ENCODE assay signal across 32 cellular contexts in genomic region chr20:40192083-40192482, GRCh38.
DNase-seq lines count a peak whose midpoint lies in the region; ATAC-seq and TF ChIP-seq lines count a peak whose summit lies in the region.
"Had no signal": no experiment of that assay in that cellular context is flagged by ENCODE, and none has a peak within 500 bp of the region (broad histone marks: within the 10 kb centered on the region; RNA-seq: fewer than 3 reads in every experiment).

No MANE protein-coding gene starts in this region.

- no peak overlapping the region for H3K4me3 Mint-ChIP-seq in activated naive CD4-positive, alpha-beta T cell treated with anti-CD3 and anti-CD28 coated beads, Interleukin-2, amount 10 ng/mL, durations not matched to agents 7 days and 5 days
- no peak overlapping the region for H3K4me3 Mint-ChIP-seq in progenitor cell of endocrine pancreas (ENCODE audit: low read depth)
- H3K4me3 Mint-ChIP-seq: activated CD4-positive, alpha-beta T cell treated with anti-CD3 and anti-CD28 coated beads, Interleukin-2, amount 10 ng/mL, durations not matched to agents 7 days and 5 days; nephron; stimulated activated memory B cell treated with anti-CD40 and anti-IgM and Interleukin-4, amounts not matched to agents 10 μg/mL and 1 μg/mL and 100 μg/mL, for 72 hours had no signal

- CTCF ChIA-PET in activated naive CD4-positive, alpha-beta T cell treated with anti-CD3 and anti-CD28 coated beads, Interleukin-2, amount 10 ng/mL, durations not matched to agents 7 days and 5 days (lab: Charles Lee): no interaction called here

- no peak overlapping the region for H3K27ac Mint-ChIP-seq in activated naive CD4-positive, alpha-beta T cell treated with anti-CD3 and anti-CD28 coated beads, Interleukin-2, amount 10 ng/mL, durations not matched to agents 7 days and 5 days
- H3K27ac Mint-ChIP-seq in progenitor cell of endocrine pancreas: no peak overlapping the region
- H3K27ac Mint-ChIP-seq: activated CD4-positive, alpha-beta T cell treated with anti-CD3 and anti-CD28 coated beads, Interleukin-2, amount 10 ng/mL, durations not matched to agents 7 days and 5 days; stimulated activated memory B cell treated with anti-CD40 and anti-IgM and Interleukin-4, amounts not matched to agents 10 μg/mL and 1 μg/mL and 100 μg/mL, for 72 hours had no signal

- H3K9me3 Mint-ChIP-seq in activated naive CD4-positive, alpha-beta T cell treated with anti-CD3 and anti-CD28 coated beads, Interleukin-2, amount 10 ng/mL, durations not matched to agents 7 days and 5 days: no peaks in the 10 kb centered on the region
- no peaks in the 10 kb centered on the region for H3K9me3 Mint-ChIP-seq in progenitor cell of endocrine pancreas (ENCODE audit: low read depth)
- H3K9me3 Mint-ChIP-seq: activated CD4-positive, alpha-beta T cell treated with anti-CD3 and anti-CD28 coated beads, Interleukin-2, amount 10 ng/mL, durations not matched to agents 7 days and 5 days; nephron; stimulated activated memory B cell treated with anti-CD40 and anti-IgM and Interleukin-4, amounts not matched to agents 10 μg/mL and 1 μg/mL and 100 μg/mL, for 72 hours had no signal

- no peak for TF ChIP-seq CTCF in progenitor cell of endocrine pancreas (IDR thresholded peaks at IDR 0.05; ENCODE audit: unreplicated experiment)

- H3K36me3 Mint-ChIP-seq in activated naive CD4-positive, alpha-beta T cell treated with anti-CD3 and anti-CD28 coated beads, Interleukin-2, amount 10 ng/mL, durations not matched to agents 7 days and 5 days: no peaks in the 10 kb centered on the region
- no peaks in the 10 kb centered on the region for H3K36me3 Mint-ChIP-seq in progenitor cell of endocrine pancreas (ENCODE audit: insufficient read depth)
- H3K36me3 Mint-ChIP-seq: stimulated activated memory B cell treated with anti-CD40 and anti-IgM and Interleukin-4, amounts not matched to agents 10 μg/mL and 1 μg/mL and 100 μg/mL, for 72 hours had no signal

- H3K4me1 Mint-ChIP-seq in activated naive CD4-positive, alpha-beta T cell treated with anti-CD3 and anti-CD28 coated beads, Interleukin-2, amount 10 ng/mL, durations not matched to agents 7 days and 5 days: no peaks in the 10 kb centered on the region
- H3K4me1 Mint-ChIP-seq in progenitor cell of endocrine pancreas (ENCODE audit: low read depth): peaks cover 4% of the 10 kb centered on the region
- H3K4me1 Mint-ChIP-seq: activated CD4-positive, alpha-beta T cell treated with anti-CD3 and anti-CD28 coated beads, Interleukin-2, amount 10 ng/mL, durations not matched to agents 7 days and 5 days; nephron; stimulated activated memory B cell treated with anti-CD40 and anti-IgM and Interleukin-4, amounts not matched to agents 10 μg/mL and 1 μg/mL and 100 μg/mL, for 72 hours had no signal

- ATAC-seq in left ventricle myocardium superior: peak; percentile 12
- no peak for ATAC-seq in Right ventricle myocardium superior (ENCODE audit: poor library complexity)
- ATAC-seq: A549; body of pancreas; K562; mucosa of descending colon; stimulated activated memory B cell treated with anti-CD40 and anti-IgM and Interleukin-4, amounts not matched to agents 10 μg/mL and 1 μg/mL and 100 μg/mL, for 72 hours had no signal

- intact Hi-C loops in left ventricle myocardium superior (cut with micrococcal nuclease): no loop called here
- intact Hi-C loops in Right ventricle myocardium superior (cut with DNase I): no loop called here

- H3K27me3 Mint-ChIP-seq in activated naive CD4-positive, alpha-beta T cell treated with anti-CD3 and anti-CD28 coated beads, Interleukin-2, amount 10 ng/mL, durations not matched to agents 7 days and 5 days: no peaks in the 10 kb centered on the region
- no peaks in the 10 kb centered on the region for H3K27me3 Mint-ChIP-seq in progenitor cell of endocrine pancreas
- H3K27me3 Mint-ChIP-seq: activated CD4-positive, alpha-beta T cell treated with anti-CD3 and anti-CD28 coated beads, Interleukin-2, amount 10 ng/mL, durations not matched to agents 7 days and 5 days had no signal

- DNase-seq in left ventricle myocardium superior: no peak
- DNase-seq in Right ventricle myocardium superior: no peak
- DNase-seq in SW480 (ENCODE audit: low spot score): peak; percentile 46
- DNase-seq in myocyte (ENCODE audit: low read depth): peak; percentile 41
- no peak for DNase-seq in activated naive CD4-positive, alpha-beta T cell treated with anti-CD3 and anti-CD28 coated beads, Interleukin-2, amount 10 ng/mL, durations not matched to agents 7 days and 5 days
- no peak for DNase-seq in SHP77 treated with DMSO at 0.1 percent for 48 hours (lab: John Stamatoyannopoulos, UW)
- no peak for DNase-seq in progenitor cell of endocrine pancreas (ENCODE audit: low spot score, unreplicated experiment)
- DNase-seq in substantia nigra (lab: John Stamatoyannopoulos, UW): no peak
- DNase-seq: activated CD4-positive, alpha-beta T cell treated with anti-CD3 and anti-CD28 coated beads, Interleukin-2, amount 10 ng/mL, durations not matched to agents 7 days and 5 days; activated T-cell treated with anti-CD3 and anti-CD28 coated beads, Interleukin-2, amount 50 U/mL, for 48 hours; COR-L47; DMS53; dorsolateral prefrontal cortex; GF-D8; glutamatergic neuron; HCEC 1CT; lower lobe of right lung; mucosa of descending colon; NCI-H146; NCI-H2107; NCI-H446; NCI-H82; retina; stimulated activated CD4-positive, alpha-beta T cell treated with anti-CD3 and anti-CD28 coated beads, Interleukin-4, amount 100 ng/mL, for 4 hours had no signal

- no peak overlapping the region for H3K27ac ChIP-seq in substantia nigra (ENCODE audit: low read depth, low read length, poor library complexity, severe bottlenecking)
- H3K27ac ChIP-seq: A549, body of pancreas, dorsolateral prefrontal cortex, lower lobe of right lung, RWPE1, thoracic aorta, vagina had no signal

Comparison
In these comparisons a context has a peak if more than half of its experiments do, and no peak if none do; other contexts are left out.
1. DNase-seq: peak in SW480 (single experiment) and myocyte (single experiment); none in left ventricle myocardium superior (single experiment), Right ventricle myocardium superior (single experiment), activated naive CD4-positive, alpha-beta T cell treated with anti-CD3 and anti-CD28 coated beads, Interleukin-2, amount 10 ng/mL, durations not matched to agents 7 days and 5 days (single experiment), SHP77 treated with DMSO at 0.1 percent for 48 hours (single experiment), progenitor cell of endocrine pancreas (single experiment) and substantia nigra (0 of 49).